9 cellular contexts compared by ENCODE assay signal in the genomic region with DNA sequence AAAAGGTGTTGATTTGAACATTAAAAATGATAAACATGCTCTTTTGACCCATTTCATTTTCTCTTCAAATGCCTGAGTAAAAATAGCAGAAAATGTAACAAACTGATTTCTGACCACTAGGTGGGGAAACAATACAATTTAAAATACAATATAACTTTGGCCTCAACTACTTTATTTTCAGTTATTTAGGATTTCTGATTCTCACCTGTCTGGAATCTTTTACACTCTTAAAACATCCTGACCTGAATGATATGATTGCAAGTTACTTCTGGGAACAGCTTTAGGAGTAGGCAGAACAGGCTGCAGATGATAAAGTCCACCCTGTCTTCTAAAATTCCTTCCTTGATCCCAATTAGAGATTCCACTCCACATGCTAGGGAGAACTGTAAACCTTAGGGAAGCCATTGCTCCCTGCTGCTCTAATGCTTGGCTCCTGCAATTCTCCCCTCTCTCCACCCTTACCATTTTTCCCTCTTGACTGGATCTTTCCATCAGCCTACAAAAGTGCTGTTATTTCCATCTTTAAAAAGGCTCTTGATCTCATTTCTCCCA.
DNase-seq lines count a peak whose midpoint lies in the region; ATAC-seq and TF ChIP-seq lines count a peak whose summit lies in the region.
"Had no signal": no experiment of that assay in that cellular context is flagged by ENCODE, and none has a peak within 500 bp of the region (broad histone marks: within the 10 kb centered on the region; RNA-seq: fewer than 3 reads in every experiment).

No MANE protein-coding gene starts in this region.

- intact Hi-C loops in CD8-positive, alpha-beta T cell (cut with DNase I, micrococcal nuclease) = loop anchor here (1.0 to 5.0 kb wide), 6 partner anchors 8 to 423 kb away; no protein-coding TSS in a partner anchor
- intact Hi-C loops in stomach (cut with DNase I; ENCODE audit: low total_unique reads) = no loop called here

- H3K4me3 ChIP-seq in CD8-positive, alpha-beta T cell (ENCODE audit: low read depth, low read length) = no peak overlapping the region
- H3K4me3 ChIP-seq in Jurkat, Clone E6-1 (ENCODE audit: low read length) = no peak overlapping the region
- H3K4me3 ChIP-seq in adipocyte (ENCODE audit: low read length) = no peak overlapping the region
- H3K4me3 ChIP-seq in stomach = no peak overlapping the region

- peaks cover 76% of the 10 kb centered on the region for H3K4me1 Mint-ChIP-seq in CD8-positive, alpha-beta T cell (ENCODE audit: low read depth)
- H3K4me1 Mint-ChIP-seq in mesothelial cell of epicardium = no peaks in the 10 kb centered on the region

- H3K27ac Mint-ChIP-seq in CD8-positive, alpha-beta T cell = peak overlapping the region; percentile 92
- no peak overlapping the region for H3K27ac Mint-ChIP-seq in mesothelial cell of epicardium

- ATAC-seq in CD8-positive, alpha-beta T cell = peak; percentile 41
- ATAC-seq in GM18867 (IDR thresholded peaks at IDR 0.05; ENCODE audit: unreplicated experiment) (no peak), GM21526 (IDR thresholded peaks at IDR 0.05; ENCODE audit: low FRiP score, unreplicated experiment) (no peak)

- no peak for DNase-seq in CD8-positive, alpha-beta T cell
- DNase-seq in Jurkat, Clone E6-1 (ENCODE audit: low read depth, low spot score) = peak; percentile 49
- DNase-seq in adipocyte (ENCODE audit: low read depth) (peak; percentile 62), mesothelial cell of epicardium (ENCODE audit: low spot score in 2 of 2, unreplicated experiment in 2 of 2) (no peak), COLO668 (lab: John Stamatoyannopoulos, UW; ENCODE audit: unreplicated experiment) (no peak), stomach (no peak)
- DNase-seq: activated CD8-positive, alpha-beta memory T cell treated with anti-CD3 and anti-CD28 coated beads for 24 hours had no signal

- no peaks in the 10 kb centered on the region for H3K27me3 Mint-ChIP-seq in CD8-positive, alpha-beta T cell (ENCODE audit: low read depth)
- no peaks in the 10 kb centered on the region for H3K27me3 Mint-ChIP-seq in mesothelial cell of epicardium (ENCODE audit: low read depth)

- H3K9me3 ChIP-seq in CD8-positive, alpha-beta T cell (ENCODE audit: low read length) = no peaks in the 10 kb centered on the region
- H3K9me3 ChIP-seq in adipocyte (ENCODE audit: control insufficient read depth, low read length) = no peaks in the 10 kb centered on the region
- no peaks in the 10 kb centered on the region for H3K9me3 ChIP-seq in stomach

- POLR2A ChIA-PET in CD8-positive, alpha-beta T cell (lab: Charles Lee) = interaction anchor here (0.7 to 1.3 kb wide), 3 partner anchors 22 to 68 kb away, joined by 3 read pairs; no protein-coding TSS in a partner anchor

- peaks cover 78% of the 10 kb centered on the region for H3K36me3 Mint-ChIP-seq in CD8-positive, alpha-beta T cell
- no peaks in the 10 kb centered on the region for H3K36me3 Mint-ChIP-seq in mesothelial cell of epicardium

- H3K9ac ChIP-seq in adipocyte (ENCODE audit: low read length) = no peak overlapping the region

- no peaks in the 10 kb centered on the region for H3K9me3 Mint-ChIP-seq in CD8-positive, alpha-beta T cell
- H3K9me3 Mint-ChIP-seq in mesothelial cell of epicardium = no peaks in the 10 kb centered on the region

- CTCF ChIA-PET in CD8-positive, alpha-beta T cell (lab: Charles Lee) = interaction anchor here (0.9 to 5.5 kb wide), 7 partner anchors 26 to 134 kb away, joined by 3 to 21 read pairs (median 8); no protein-coding TSS in a partner anchor

- no peaks in the 10 kb centered on the region for H3K27me3 ChIP-seq in CD8-positive, alpha-beta T cell (ENCODE audit: insufficient read depth, low read length)
- H3K27me3 ChIP-seq in adipocyte (replicated peaks; ENCODE audit: control insufficient read depth, insufficient read depth, low read length) (no peaks in the 10 kb centered on the region), stomach (no peaks in the 10 kb centered on the region)

- no peak for TF ChIP-seq EP300 in stomach (IDR thresholded peaks at IDR 0.05)

- H3K27ac ChIP-seq in CD8-positive, alpha-beta T cell (ENCODE audit: low read depth, low read length) = no peak overlapping the region
- H3K27ac ChIP-seq in stomach = no peak overlapping the region

- no peak for TF ChIP-seq POLR2A in stomach (IDR thresholded peaks at IDR 0.05)

- H3K4me1 ChIP-seq in CD8-positive, alpha-beta T cell (ENCODE audit: insufficient read depth, low read length) = peaks cover 42% of the 10 kb centered on the region
- H3K4me1 ChIP-seq in adipocyte (ENCODE audit: control insufficient read depth, insufficient read depth, low read length) (no peaks in the 10 kb centered on the region), stomach (peaks cover 0 to 4% (median 0%) of the 10 kb centered on the region in 4 donors)

- peaks cover 13% of the 10 kb centered on the region for H3K36me3 ChIP-seq in CD8-positive, alpha-beta T cell (ENCODE audit: insufficient read depth, low read length)
- H3K36me3 ChIP-seq in adipocyte (ENCODE audit: control insufficient read depth, insufficient read depth, low read length, severe bottlenecking) (peaks cover 15% of the 10 kb centered on the region), stomach (no peaks in the 10 kb centered on the region)

- peak overlapping the region; percentile 13 for H3K4me3 Mint-ChIP-seq in CD8-positive, alpha-beta T cell
- H3K4me3 Mint-ChIP-seq in mesothelial cell of epicardium = no peak overlapping the region

- TF ChIP-seq CTCF in CD8-positive, alpha-beta T cell (IDR thresholded peaks at IDR 0.05) = peak; percentile 69
- TF ChIP-seq CTCF in mesothelial cell of epicardium (IDR thresholded peaks at IDR 0.05; ENCODE audit: unreplicated experiment) (peak; percentile 64), stomach (IDR thresholded peaks at IDR 0.05) (peak in 3 of 7 experiments; percentile 8 to 36 (median 20))

Comparison
In these comparisons a context has a peak if more than half of its experiments do, and no peak if none do; other contexts are left out.
1. DNase-seq: peak in Jurkat, Clone E6-1 (single experiment) and adipocyte (single experiment); none in CD8-positive, alpha-beta T cell (0 of 7), mesothelial cell of epicardium (0 of 2), COLO668 (single experiment) and stomach (single experiment).